Comparison of ENCODE assay signal across 25 cellular contexts in the genomic region with DNA sequence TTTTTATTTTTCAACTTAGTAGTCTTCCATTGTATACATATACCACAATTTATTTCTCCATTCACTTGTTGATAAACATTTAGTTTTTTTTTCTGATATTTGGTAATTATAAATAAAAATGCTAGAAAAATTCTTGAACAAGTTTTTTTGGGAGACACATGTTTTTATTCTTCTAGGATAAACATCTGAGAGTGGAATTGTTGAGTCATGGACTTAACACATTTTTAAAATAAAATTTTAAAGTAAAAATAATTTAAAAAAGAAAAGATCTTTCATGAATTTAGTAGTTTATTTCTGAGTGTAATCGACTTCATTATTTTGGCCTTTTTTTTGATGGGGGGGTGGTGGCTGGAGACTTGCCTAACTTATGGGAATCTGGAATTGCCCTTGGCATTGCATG.
"Had no signal": no experiment of that assay in that cellular context is flagged by ENCODE, and none has a peak within 500 bp of the region (broad histone marks: within the 10 kb centered on the region; RNA-seq: fewer than 3 reads in every experiment).

No MANE protein-coding gene starts in this region.

- ATAC-seq: gastroesophageal sphincter; heart left ventricle; left colon; left ventricle myocardium superior; lower lobe of right lung; naive thymus-derived CD8-positive, alpha-beta T cell; psoas muscle; right cardiac atrium; stimulated activated naive B cell treated with anti-CD40 and anti-IgM and Interleukin-4, amounts not matched to agents 10 μg/mL and 1 μg/mL and 100 μg/mL, for 72 hours had no signal

- DNase-seq: colonic mucosa; effector memory CD4-positive, alpha-beta T cell; erythroblast; esophagus squamous epithelium; foreskin fibroblast; heart left ventricle; kidney glomerular epithelial cell; left colon; left ventricle myocardium superior; lower lobe of right lung; naive thymus-derived CD8-positive, alpha-beta T cell; nephron progenitor cell; nucleus accumbens; right cardiac atrium; stimulated activated CD4-positive, alpha-beta T cell treated with anti-CD3 and anti-CD28 coated beads, Interleukin-15, amount 100 ng/mL, for 24 hours; stimulated activated CD4-positive, alpha-beta T cell treated with anti-CD3 and anti-CD28 coated beads, Interleukin-2, amount 100 ng/mL, for 48 hours; stimulated activated naive B cell treated with anti-CD40 and anti-IgM and Interleukin-4, amounts not matched to agents 10 μg/mL and 1 μg/mL and 100 μg/mL, for 72 hours; trophoblast cell had no signal

- H3K4me2 ChIP-seq: hepatocyte had no signal

- H3K4me3 ChIP-seq: colonic mucosa, esophagus squamous epithelium, gastroesophageal sphincter, heart left ventricle, hepatocyte, lower lobe of right lung, psoas muscle, skin epidermis, suprapubic skin, vagina had no signal

- H3K36me3 ChIP-seq: colonic mucosa, esophagus squamous epithelium, gastroesophageal sphincter, heart left ventricle, lower lobe of right lung, suprapubic skin, vagina had no signal

- H3K79me2 ChIP-seq: hepatocyte had no signal

- H3K4me1 ChIP-seq: colonic mucosa, gastroesophageal sphincter, lower lobe of right lung, psoas muscle, suprapubic skin had no signal

- H3K9me3 ChIP-seq: colonic mucosa, esophagus squamous epithelium, gastroesophageal sphincter, heart left ventricle, lower lobe of right lung, psoas muscle, suprapubic skin, vagina had no signal

- H3K27ac ChIP-seq: colonic mucosa, esophagus squamous epithelium, gastroesophageal sphincter, heart left ventricle, hepatocyte, lower lobe of right lung, psoas muscle, skin epidermis, suprapubic skin, vagina had no signal

- FAIRE-seq: islet of Langerhans had no signal

- H3K27me3 ChIP-seq: colonic mucosa, esophagus squamous epithelium, gastroesophageal sphincter, heart left ventricle, hepatocyte, suprapubic skin, vagina had no signal

- H2AFZ ChIP-seq: hepatocyte had no signal
